In genomic region chr21:38151021-38151645, GRCh38 we compare ENCODE assay signal across 30 cellular contexts.
"Had no signal": no experiment of that assay in that cellular context is flagged by ENCODE, and none has a peak within 500 bp of the region (broad histone marks: within the 10 kb centered on the region; RNA-seq: fewer than 3 reads in every experiment).

No MANE protein-coding gene starts in this region.

- H3K4me3 ChIP-seq: body of pancreas, cardiac muscle cell, gastrocnemius medialis, heart left ventricle had no signal

- H3K36me3 ChIP-seq: cardiac muscle cell, gastrocnemius medialis, heart left ventricle, WERI-Rb-1 had no signal

- ATAC-seq: activated CD4-positive, CD25-positive, alpha-beta regulatory T cell treated with anti-CD3 and anti-CD28 coated beads, Interleukin-2, amount 50 U/mL, for 24 hours; activated CD8-positive, alpha-beta T cell treated with anti-CD3 and anti-CD28 coated beads for 36 hours; activated T-cell treated with anti-CD3 and anti-CD28 coated beads, Interleukin-2, amount 50 U/mL, for 4 hours; activated T-helper 17 cell treated with anti-CD3 and anti-CD28 coated beads, Interleukin-2, amount 50 U/mL, for 72 hours; body of pancreas; effector memory CD8-positive, alpha-beta T cell; esophagus mucosa; gastrocnemius medialis; heart left ventricle; T-helper 17 cell had no signal

- H3K27me3 ChIP-seq: body of pancreas had no signal

- DNase-seq: activated B cell treated with CpG ODN at 0.5 μM for 24 hours; activated CD4-positive, alpha-beta T cell treated with anti-CD3 and anti-CD28 coated beads for 48 hours; activated CD4-positive, alpha-beta T cell treated with anti-CD3 and anti-CD28 coated beads, Interleukin-2, amount 50 U/mL, for 1 hour; activated CD4-positive, alpha-beta T cell treated with anti-CD3 and anti-CD28 coated beads, Interleukin-2, amount 50 U/mL, for 48 hours; activated CD8-positive, alpha-beta memory T cell treated with anti-CD3 and anti-CD28 coated beads for 24 hours; activated CD8-positive, alpha-beta T cell treated with anti-CD3 and anti-CD28 coated beads for 36 hours; activated effector memory CD4-positive, alpha-beta T cell treated with Interleukin-2 at 50 U/mL for 16 hours; activated gamma-delta T cell treated with Interleukin-2 at 50 U/mL for 16 hours; activated naive CD4-positive, alpha-beta T cell treated with anti-CD3 and anti-CD28 coated beads, Interleukin-2, amount 50 U/mL, for 16 hours; activated naive CD4-positive, alpha-beta T cell treated with Interleukin-2 at 50 U/mL for 16 hours; activated T-cell treated with anti-CD3 and anti-CD28 coated beads, Interleukin-2, amount 50 U/mL, for 4 hours; amniotic stem cell; anterior cingulate cortex; body of pancreas; cortex of kidney; dermis blood vessel endothelial cell; effector CD4-positive, alpha-beta T cell; effector memory CD8-positive, alpha-beta T cell; foreskin fibroblast; gastrocnemius medialis; glutamatergic neuron; heart left ventricle; T-helper 1 cell; T-helper 17 cell; T1000; WERI-Rb-1 had no signal

- H3K4me1 ChIP-seq: body of pancreas, gastrocnemius medialis, heart left ventricle had no signal

- H3K9me3 ChIP-seq: body of pancreas, gastrocnemius medialis had no signal

- H3K27ac ChIP-seq: body of pancreas, cardiac muscle cell, gastrocnemius medialis, heart left ventricle, WERI-Rb-1 had no signal
